In the genomic region with DNA sequence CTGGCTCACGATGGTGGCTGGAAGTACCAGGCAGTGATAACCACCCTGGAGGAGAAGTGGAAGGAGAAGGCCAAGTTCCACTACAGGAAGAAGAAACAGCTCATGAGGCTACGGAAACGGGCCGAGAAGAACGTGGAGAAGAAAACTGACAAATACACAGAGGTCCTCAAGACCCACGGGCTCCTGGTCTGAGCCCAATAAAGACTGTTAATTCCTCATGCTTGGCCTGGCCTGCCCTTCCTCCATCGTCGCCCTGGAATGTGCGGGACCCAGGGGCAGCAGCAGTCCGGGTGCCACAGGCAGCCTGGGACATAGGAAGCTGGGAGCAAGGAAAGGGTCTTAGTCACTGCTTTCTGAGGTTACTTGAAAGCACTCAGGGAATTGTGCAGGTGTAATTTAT, we compare ENCODE assay signal across 1 cellular context.
TF ChIP-seq lines count a peak whose summit lies in the region.

No MANE protein-coding gene starts in this region.

TF ChIP-seq in WTC11, 78 proteins besides CTCF, POLR2A, EP300 and RAD21:
- no peak for TF ChIP-seq ZNF512 (CRISPR knock-in tag; IDR thresholded peaks at IDR 0.05; ENCODE audit: borderline replicate concordance)
- TF ChIP-seq JUN (CRISPR knock-in tag; IDR thresholded peaks at IDR 0.05) = no peak
- no peak for TF ChIP-seq ATF1 (CRISPR knock-in tag; IDR thresholded peaks at IDR 0.05)
- TF ChIP-seq, protein P1, sequence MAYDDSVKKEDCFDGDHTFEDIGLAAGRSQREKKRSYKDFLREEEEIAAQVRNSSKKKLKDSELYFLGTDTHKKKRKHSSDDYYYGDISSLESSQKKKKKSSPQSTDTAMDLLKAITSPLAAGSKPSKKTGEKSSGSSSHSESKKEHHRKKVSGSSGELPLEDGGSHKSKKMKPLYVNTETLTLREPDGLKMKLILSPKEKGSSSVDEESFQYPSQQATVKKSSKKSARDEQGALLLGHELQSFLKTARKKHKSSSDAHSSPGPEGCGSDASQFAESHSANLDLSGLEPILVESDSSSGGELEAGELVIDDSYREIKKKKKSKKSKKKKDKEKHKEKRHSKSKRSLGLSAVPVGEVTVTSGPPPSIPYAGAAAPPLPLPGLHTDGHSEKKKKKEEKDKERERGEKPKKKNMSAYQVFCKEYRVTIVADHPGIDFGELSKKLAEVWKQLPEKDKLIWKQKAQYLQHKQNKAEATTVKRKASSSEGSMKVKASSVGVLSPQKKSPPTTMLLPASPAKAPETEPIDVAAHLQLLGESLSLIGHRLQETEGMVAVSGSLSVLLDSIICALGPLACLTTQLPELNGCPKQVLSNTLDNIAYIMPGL (CRISPR knock-in tag; IDR thresholded peaks at IDR 0.05) = no peak
- no peak for TF ChIP-seq FOXP1 (CRISPR knock-in tag; IDR thresholded peaks at IDR 0.05; ENCODE audit: borderline replicate concordance)
- TF ChIP-seq, protein P2, sequence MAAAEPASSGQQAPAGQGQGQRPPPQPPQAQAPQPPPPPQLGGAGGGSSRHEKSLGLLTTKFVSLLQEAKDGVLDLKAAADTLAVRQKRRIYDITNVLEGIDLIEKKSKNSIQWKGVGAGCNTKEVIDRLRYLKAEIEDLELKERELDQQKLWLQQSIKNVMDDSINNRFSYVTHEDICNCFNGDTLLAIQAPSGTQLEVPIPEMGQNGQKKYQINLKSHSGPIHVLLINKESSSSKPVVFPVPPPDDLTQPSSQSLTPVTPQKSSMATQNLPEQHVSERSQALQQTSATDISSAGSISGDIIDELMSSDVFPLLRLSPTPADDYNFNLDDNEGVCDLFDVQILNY (CRISPR knock-in tag; IDR thresholded peaks at IDR 0.05) = no peak
